27 cellular contexts compared by ENCODE assay signal in genomic region chr11:19234428-19234827, GRCh38. TPM values are rescaled to one million over a fixed set of nuclear protein-coding genes. Genes with fewer than 3 reads are reported as not detected.
"Had no signal": no experiment of that assay in that cellular context is flagged by ENCODE, and none has a peak within 500 bp of the region (broad histone marks: within the 10 kb centered on the region; RNA-seq: fewer than 3 reads in every experiment).

No MANE protein-coding gene starts in this region.

- DNase-seq: activated CD4-positive, alpha-beta T cell treated with anti-CD3 and anti-CD28 coated beads for 48 hours; activated CD4-positive, alpha-beta T cell treated with anti-CD3 and anti-CD28 coated beads, Interleukin-2, amount 50 U/mL, for 4 hours; activated CD4-positive, CD25-positive, alpha-beta regulatory T cell treated with anti-CD3 and anti-CD28 coated beads, Interleukin-2, amount 50 U/mL, for 72 hours; activated CD8-positive, alpha-beta memory T cell treated with anti-CD3 and anti-CD28 coated beads, Interleukin-2, amount 50 U/mL, for 48 hours; activated CD8-positive, alpha-beta T cell treated with anti-CD3 and anti-CD28 coated beads, Interleukin-2, amount 10 ng/mL, durations not matched to agents 7 days and 5 days; activated naive CD4-positive, alpha-beta T cell treated with anti-CD3 and anti-CD28 coated beads, Interleukin-2, amount 50 U/mL, for 16 hours; activated naive CD8-positive, alpha-beta T cell treated with anti-CD3 and anti-CD28 coated beads, Interleukin-2, amount 10 ng/mL, durations not matched to agents 7 days and 5 days; activated T-cell treated with anti-CD3 and anti-CD28 coated beads, Interleukin-2, amount 50 U/mL, for 1 hour; adrenal gland; anterior cingulate cortex; KG1; NCI-H1092; NCI-H1417; NCI-H1694; NCI-H2029; NCI-H2107; NCI-H2171 treated with DMSO at 0.1 percent for 48 hours; NCI-H226; NCI-H526; NCI-H774; NK-92 treated with Interleukin-12 subunit alpha and Interleukin-12 subunit beta, amount 100 ng/mL, for 24 hours; SIG-M5; T-helper 17 cell; T-helper 9 cell had no signal

- ATAC-seq: activated CD8-positive, alpha-beta T cell treated with anti-CD3 and anti-CD28 coated beads, Interleukin-2, amount 10 ng/mL, durations not matched to agents 7 days and 5 days; T-helper 17 cell; WTC11 had no signal

- H3K36me3 ChIP-seq: adrenal gland had no signal

- H3K9me3 ChIP-seq: adrenal gland had no signal

- H3K27ac ChIP-seq: adrenal gland had no signal

- H3K4me1 ChIP-seq: adrenal gland had no signal

- H3K4me3 ChIP-seq: adrenal gland had no signal

RNA-seq across cellular contexts. Expression of gene CSRP3, which starts 32.6 kb away (rescaled TPM):
- total RNA-seq: activated CD8-positive, alpha-beta T cell treated with anti-CD3 and anti-CD28 coated beads, Interleukin-2, amount 10 ng/mL, durations not matched to agents 7 days and 5 days; activated naive CD8-positive, alpha-beta T cell treated with anti-CD3 and anti-CD28 coated beads, Interleukin-2, amount 10 ng/mL, durations not matched to agents 7 days and 5 days; adrenal gland; M059J; NCI-H460; T-helper 17 cell; WTC11 had no signal
